8 cellular contexts compared by ENCODE assay signal in the genomic region with DNA sequence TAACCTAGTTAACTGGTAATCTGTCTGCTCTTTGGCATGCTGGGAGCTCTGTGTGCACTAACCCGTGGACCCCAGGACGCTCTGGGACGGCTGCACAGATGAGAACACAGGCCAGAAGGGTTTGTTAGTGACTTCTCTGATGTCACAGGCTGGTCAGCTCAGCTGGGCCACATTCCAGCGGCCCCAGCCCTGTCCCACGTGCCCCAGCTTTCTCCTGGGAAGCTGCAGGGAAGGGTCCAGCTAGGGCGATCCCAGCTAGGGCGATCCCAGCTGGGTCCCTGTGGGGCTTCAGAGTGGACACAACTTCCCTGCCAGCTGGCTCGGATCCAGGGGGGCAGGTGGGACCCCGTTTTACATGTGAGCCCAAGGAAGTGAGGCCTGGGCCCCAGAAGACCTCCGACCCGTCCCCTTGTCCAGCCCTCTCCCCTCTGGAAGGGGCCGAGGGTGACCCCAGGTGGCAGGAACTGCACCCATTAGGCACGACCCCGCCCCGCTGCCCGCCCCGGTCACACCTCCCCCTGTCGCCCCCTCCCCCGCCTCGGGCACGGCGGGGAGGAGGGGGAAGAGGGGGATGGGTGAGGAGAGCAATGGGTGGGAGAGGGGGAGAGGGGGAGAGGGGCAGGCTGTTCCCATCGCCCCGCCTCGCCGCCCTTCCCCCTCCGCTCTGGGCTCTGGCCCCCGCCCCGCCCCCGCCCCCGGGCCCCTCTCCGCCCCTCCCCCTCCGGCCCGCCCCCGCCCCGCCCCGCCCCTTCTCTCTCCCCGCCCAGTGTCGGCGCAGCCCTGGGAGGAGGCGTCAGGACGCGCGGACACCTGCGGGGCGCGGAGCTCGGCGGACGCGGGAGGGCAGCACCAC.
DNase-seq lines count a peak whose midpoint lies in the region; FAIRE-seq and TF ChIP-seq lines count a peak whose summit lies in the region.
"Had no signal": no experiment of that assay in that cellular context is flagged by ENCODE, and none has a peak within 500 bp of the region (broad histone marks: within the 10 kb centered on the region; RNA-seq: fewer than 3 reads in every experiment).

No MANE protein-coding gene starts in this region.

- TF ChIP-seq POLR2A in GM12892 (IDR thresholded peaks at IDR 0.05; ENCODE audit: low read depth, low read length) (no peak), H54 (IDR thresholded peaks at IDR 0.05; ENCODE audit: low read depth, low read length) (no peak), testis (IDR thresholded peaks at IDR 0.05) (no peak)

- 14 to 25% methylated on average over 3 to 13 of the region's 51 CpGs for WGBS in testis, 2 donors

- no peak overlapping the region for H3K27ac ChIP-seq in testis
- H3K27ac ChIP-seq: neutrophil had no signal

- FAIRE-seq in GM12892 (lab: Jason Lieb, UNC) (no peak), H54 (lab: Jason Lieb, UNC) (no peak)

- no peaks in the 10 kb centered on the region for H3K9me3 ChIP-seq in testis
- H3K9me3 ChIP-seq: neutrophil had no signal

- peak overlapping the region; percentile 39 for H3K4me3 ChIP-seq in testis

- in situ Hi-C loops in T47D (cut with HindIII; ENCODE audit: low pct_unique_long_range_greater_than_20kb, low sequenced_read_pairs): no loop called here

- peaks cover 6% of the 10 kb centered on the region for H3K4me1 ChIP-seq in testis

- TF ChIP-seq CTCF in testis (IDR thresholded peaks at IDR 0.05): no peak

- H3K36me3 ChIP-seq in testis (ENCODE audit: low read depth, missing control alignments): no peaks in the 10 kb centered on the region
- H3K36me3 ChIP-seq: neutrophil had no signal

- DNase-seq in GM12892 (ENCODE audit: insufficient read length) (peak; percentile 66), H54 (ENCODE audit: insufficient read length, low spot score) (peak; percentile 75), NCI-H510A (lab: John Stamatoyannopoulos, UW) (peak; percentile 70), T47D (ENCODE audit: low read depth in 1 of 2, low spot score in 1 of 2) (peak; percentile 85), left kidney (ENCODE audit: low read depth, low spot score) (peak; percentile 92), testis (no peak), ureter (ENCODE audit: low spot score) (no peak)

- intact Hi-C loops in testis (cut with DNase I; ENCODE audit: low total_unique reads): no loop called here

- H3K27me3 ChIP-seq in testis: no peaks in the 10 kb centered on the region

Comparison
In these comparisons a context has a peak if more than half of its experiments do, and no peak if none do; other contexts are left out.
1. DNase-seq: peak in GM12892 (single experiment), H54 (single experiment), NCI-H510A (single experiment), T47D (2 of 2) and left kidney (single experiment); none in testis (single experiment) and ureter (single experiment).